Comparison of ENCODE assay signal across 8 cellular contexts in the genomic region with DNA sequence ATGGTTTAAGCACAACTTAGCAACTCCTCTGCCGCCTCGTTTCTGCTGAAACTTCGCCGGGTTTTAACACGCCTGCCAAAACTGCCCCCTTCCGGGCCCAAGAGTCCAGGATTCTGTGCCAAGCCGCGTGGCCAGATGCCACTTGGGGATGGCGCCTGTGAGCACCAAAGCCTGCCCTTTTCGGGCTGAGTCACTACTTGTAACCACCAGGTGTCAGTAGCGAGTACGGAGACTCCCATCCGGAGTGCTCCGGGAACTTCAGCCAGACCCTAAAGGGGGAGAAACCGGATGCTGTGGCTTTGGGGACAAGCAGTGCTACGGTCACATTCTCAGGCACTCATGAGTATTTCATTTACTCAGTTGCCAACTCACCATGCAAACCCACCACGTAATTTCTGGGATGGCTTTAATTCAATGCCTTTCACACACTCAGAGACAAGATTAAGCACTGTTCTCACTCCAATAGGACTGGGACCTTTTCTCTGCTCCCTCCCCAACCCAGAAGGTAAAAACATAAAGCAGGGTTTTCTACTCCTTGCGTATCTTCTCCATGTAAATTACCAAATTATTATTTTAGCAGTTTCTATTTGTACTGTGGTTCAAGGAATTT. TPM values are rescaled to one million over a fixed set of nuclear protein-coding genes. Genes with fewer than 3 reads are reported as not detected.
A peak's percentile ranks its signal among the peaks of the same experiment; 100 is the strongest.
DNase-seq lines count a peak whose midpoint lies in the region; ATAC-seq and TF ChIP-seq lines count a peak whose summit lies in the region.

No MANE protein-coding gene starts in this region.

- H3K4me1 Mint-ChIP-seq in activated B cell treated with CpG ODN at 0.5 μM for 24 hours, result peaks cover 14% of the 10 kb centered on the region

- POLR2A ChIA-PET in activated B cell treated with CpG ODN at 0.5 μM for 24 hours (lab: Charles Lee), result no interaction called here

- no peaks in the 10 kb centered on the region for H3K9me3 Mint-ChIP-seq in activated B cell treated with CpG ODN at 0.5 μM for 24 hours

- H3K4me3 Mint-ChIP-seq in activated B cell treated with CpG ODN at 0.5 μM for 24 hours, result no peak overlapping the region

- intact Hi-C loops in activated B cell treated with CpG ODN at 0.5 μM for 24 hours (cut with micrococcal nuclease), result loop anchor here (1.0 to 2.0 kb wide), 2 partner anchors 246 to 269 kb away; no protein-coding TSS in a partner anchor

- DNase-seq in NCI-H1436 (lab: John Stamatoyannopoulos, UW), result peak; percentile 60
- DNase-seq in NCI-H1436 treated with DMSO at 0.1 percent for 48 hours (lab: John Stamatoyannopoulos, UW), result no peak
- DNase-seq in NCI-H1092 treated with DMSO at 0.1 percent for 48 hours (lab: John Stamatoyannopoulos, UW), result peak; percentile 16
- DNase-seq in activated B cell treated with CpG ODN at 0.5 μM for 24 hours, result peak; percentile 32
- DNase-seq in cerebellum (ENCODE audit: low spot score), result peak; percentile 76
- DNase-seq in left kidney (ENCODE audit: low read depth, low spot score), result peak; percentile 84
- DNase-seq in stimulated activated CD4-positive, alpha-beta T cell treated with anti-CD3 and anti-CD28 coated beads, Interleukin-4, amount 100 ng/mL, for 1 hour, result peak; percentile 45

- peaks cover 63% of the 10 kb centered on the region for H3K27me3 Mint-ChIP-seq in activated B cell treated with CpG ODN at 0.5 μM for 24 hours

- H3K27ac Mint-ChIP-seq in activated B cell treated with CpG ODN at 0.5 μM for 24 hours, result no peak overlapping the region

- TF ChIP-seq CTCF in activated B cell treated with CpG ODN at 0.5 μM for 24 hours (IDR thresholded peaks at IDR 0.05), result peak; percentile 76

- CTCF ChIA-PET in activated B cell treated with CpG ODN at 0.5 μM for 24 hours (lab: Charles Lee), result interaction anchor here (0.6 to 2.1 kb wide), 5 partner anchors 9 to 891 kb away, joined by 3 to 11 read pairs (median 4); no protein-coding TSS in a partner anchor

- no peaks in the 10 kb centered on the region for H3K36me3 Mint-ChIP-seq in activated B cell treated with CpG ODN at 0.5 μM for 24 hours (ENCODE audit: low read depth)

- peak; percentile 66 for ATAC-seq in HG02610 (IDR thresholded peaks at IDR 0.05; ENCODE audit: unreplicated experiment)
- peak; percentile 45 for ATAC-seq in activated B cell treated with CpG ODN at 0.5 μM for 24 hours (ENCODE audit: low read depth)

RNA-seq across cellular contexts. Expression of a gene that starts 7.7 kb away (rescaled TPM):
- total RNA-seq in activated B cell treated with CpG ODN at 0.5 μM for 24 hours (not detected in 2 replicates), cerebellum (20.4 TPM)

Comparison
In these comparisons a context has a peak if more than half of its experiments do, and no peak if none do; other contexts are left out.
1. RNA of a gene that starts 7.7 kb away (total RNA-seq): 20.4 TPM in cerebellum (single experiment); not detected in activated B cell treated with CpG ODN at 0.5 μM for 24 hours; every median in the first group is over 10 times any median in the second.